ENCODE assay signal across 17 cellular contexts in the genomic region with DNA sequence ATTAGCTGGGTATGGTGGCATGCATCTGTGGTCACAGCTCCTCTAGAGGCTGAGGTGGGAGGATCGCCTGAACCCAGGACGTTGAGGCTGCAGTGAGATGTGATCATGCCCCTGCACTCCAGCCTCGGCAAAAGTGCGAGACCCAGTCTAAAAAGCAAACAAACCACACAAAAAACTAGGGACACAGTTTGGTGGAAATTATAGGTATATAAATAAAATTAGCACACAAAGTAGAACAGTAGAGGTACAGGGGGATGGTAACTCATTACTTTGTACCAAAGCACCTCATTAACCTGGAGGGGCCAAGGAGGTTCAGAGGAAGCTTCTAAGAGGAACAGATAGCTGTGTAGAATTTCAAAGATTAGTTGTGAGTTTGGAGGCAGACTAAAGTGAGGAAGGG. TPM values are rescaled to one million over a fixed set of nuclear protein-coding genes. Genes with fewer than 3 reads are reported as not detected.
DNase-seq lines count a peak whose midpoint lies in the region; TF ChIP-seq lines count a peak whose summit lies in the region.
"Had no signal": no experiment of that assay in that cellular context is flagged by ENCODE, and none has a peak within 500 bp of the region (broad histone marks: within the 10 kb centered on the region; RNA-seq: fewer than 3 reads in every experiment).

No MANE protein-coding gene starts in this region.

- peak overlapping the region; percentile 62 for H3K27ac Mint-ChIP-seq in activated naive CD4-positive, alpha-beta T cell treated with anti-CD3 and anti-CD28 coated beads, Interleukin-2, amount 50 U/mL, for 24 hours
- H3K27ac Mint-ChIP-seq in activated naive CD4-positive, alpha-beta T cell treated with anti-CD3 and anti-CD28 coated beads for 36 hours = no peak overlapping the region
- no peak overlapping the region for H3K27ac Mint-ChIP-seq in endothelial cell (ENCODE audit: unreplicated experiment)
- H3K27ac Mint-ChIP-seq: B cell; CD4-positive, alpha-beta T cell had no signal

- H3K27me3 Mint-ChIP-seq in activated naive CD4-positive, alpha-beta T cell treated with anti-CD3 and anti-CD28 coated beads, Interleukin-2, amount 50 U/mL, for 24 hours = no peaks in the 10 kb centered on the region
- no peaks in the 10 kb centered on the region for H3K27me3 Mint-ChIP-seq in activated naive CD4-positive, alpha-beta T cell treated with anti-CD3 and anti-CD28 coated beads for 36 hours (ENCODE audit: low read depth)
- no peaks in the 10 kb centered on the region for H3K27me3 Mint-ChIP-seq in endothelial cell (ENCODE audit: unreplicated experiment)
- H3K27me3 Mint-ChIP-seq: B cell; CD4-positive, alpha-beta T cell had no signal

- intact Hi-C loops in activated naive CD4-positive, alpha-beta T cell treated with anti-CD3 and anti-CD28 coated beads for 36 hours (cut with micrococcal nuclease) = no loop called here

- H3K36me3 Mint-ChIP-seq in activated naive CD4-positive, alpha-beta T cell treated with anti-CD3 and anti-CD28 coated beads, Interleukin-2, amount 50 U/mL, for 24 hours = peaks cover 16% of the 10 kb centered on the region
- peaks cover 26% of the 10 kb centered on the region for H3K36me3 Mint-ChIP-seq in activated naive CD4-positive, alpha-beta T cell treated with anti-CD3 and anti-CD28 coated beads for 36 hours (ENCODE audit: low read depth)
- peaks cover 22% of the 10 kb centered on the region for H3K36me3 Mint-ChIP-seq in endothelial cell (ENCODE audit: low read depth, unreplicated experiment)

- TF ChIP-seq CTCF in endothelial cell (IDR thresholded peaks at IDR 0.05; ENCODE audit: unreplicated experiment) = no peak

- CTCF ChIA-PET in activated naive CD4-positive, alpha-beta T cell treated with anti-CD3 and anti-CD28 coated beads for 36 hours (lab: Charles Lee) = no interaction called here

- H3K4me3 Mint-ChIP-seq in activated naive CD4-positive, alpha-beta T cell treated with anti-CD3 and anti-CD28 coated beads, Interleukin-2, amount 50 U/mL, for 24 hours = no peak overlapping the region
- no peak overlapping the region for H3K4me3 Mint-ChIP-seq in activated naive CD4-positive, alpha-beta T cell treated with anti-CD3 and anti-CD28 coated beads for 36 hours
- H3K4me3 Mint-ChIP-seq in endothelial cell (ENCODE audit: unreplicated experiment) = peak overlapping the region; percentile 39
- H3K4me3 Mint-ChIP-seq: B cell; CD4-positive, alpha-beta T cell; CD8-positive, alpha-beta memory T cell had no signal

- H3K4me1 Mint-ChIP-seq in activated naive CD4-positive, alpha-beta T cell treated with anti-CD3 and anti-CD28 coated beads, Interleukin-2, amount 50 U/mL, for 24 hours = peaks cover 34% of the 10 kb centered on the region
- peaks cover 23% of the 10 kb centered on the region for H3K4me1 Mint-ChIP-seq in activated naive CD4-positive, alpha-beta T cell treated with anti-CD3 and anti-CD28 coated beads for 36 hours (ENCODE audit: low read depth)
- H3K4me1 Mint-ChIP-seq in endothelial cell (ENCODE audit: unreplicated experiment) = peaks cover 10% of the 10 kb centered on the region

- no peaks in the 10 kb centered on the region for H3K9me3 Mint-ChIP-seq in activated naive CD4-positive, alpha-beta T cell treated with anti-CD3 and anti-CD28 coated beads, Interleukin-2, amount 50 U/mL, for 24 hours
- no peaks in the 10 kb centered on the region for H3K9me3 Mint-ChIP-seq in activated naive CD4-positive, alpha-beta T cell treated with anti-CD3 and anti-CD28 coated beads for 36 hours
- no peaks in the 10 kb centered on the region for H3K9me3 Mint-ChIP-seq in endothelial cell (ENCODE audit: unreplicated experiment)
- H3K9me3 Mint-ChIP-seq: CD4-positive, alpha-beta T cell had no signal

- DNase-seq in activated naive CD4-positive, alpha-beta T cell treated with anti-CD3 and anti-CD28 coated beads for 36 hours = no peak
- no peak for DNase-seq in endothelial cell (ENCODE audit: low spot score)
- DNase-seq in NCI-H1694 (lab: John Stamatoyannopoulos, UW) = no peak
- DNase-seq in epidermal melanocyte (ENCODE audit: insufficient read length, low spot score) = no peak
- DNase-seq: AML-193; CD4-positive, alpha-beta T cell; CD8-positive, alpha-beta memory T cell; COR-L47; DMS 273 treated with DMSO at 0.1 percent for 48 hours; DMS153; DMS53; DMS79; DND-41; EL; GDM1 had no signal

RNA-seq across cellular contexts. Expression of a gene that starts 5.1 kb away (rescaled TPM):
- 100 to 1,000 TPM; 106 to 110 TPM for total RNA-seq in activated naive CD4-positive, alpha-beta T cell treated with anti-CD3 and anti-CD28 coated beads for 36 hours
- 39.0 TPM for total RNA-seq in endothelial cell (ENCODE audit: unreplicated experiment)

RNA-seq across cellular contexts. Expression of a gene that starts 42.9 kb away (rescaled TPM):
- total RNA-seq in activated naive CD4-positive, alpha-beta T cell treated with anti-CD3 and anti-CD28 coated beads for 36 hours = 10 to 100 TPM; 11.6 to 13.0 TPM
- total RNA-seq in endothelial cell (ENCODE audit: unreplicated experiment) = 1.3 TPM
